In genomic region chr18:9808190-9808529, GRCh38 we compare ENCODE assay signal across 15 cellular contexts.
DNase-seq lines count a peak whose midpoint lies in the region; ATAC-seq and TF ChIP-seq lines count a peak whose summit lies in the region.
"Had no signal": no experiment of that assay in that cellular context is flagged by ENCODE, and none has a peak within 500 bp of the region (broad histone marks: within the 10 kb centered on the region; RNA-seq: fewer than 3 reads in every experiment).

No MANE protein-coding gene starts in this region.

- intact Hi-C loops in heart left ventricle (cut with DNase I) (loop anchor here in 6 of 10 donors (5.0 to 10.0 kb wide), 6 partner anchors 49 to 147 kb away; partner anchors contain the start of gene VAPA (in 1 of the 6)), Right ventricle myocardium inferior (cut with DNase I) (loop anchor here (5.0 kb wide), 1 partner anchor 144 kb away; no protein-coding TSS in a partner anchor), vagina (cut with DNase I) (no loop called here), head of caudate nucleus (cut with DNase I) (no loop called here)

- no peak overlapping the region for H2AFZ ChIP-seq in fibroblast of lung (ENCODE audit: low read length)

- H3K4me2 ChIP-seq in fibroblast of lung (ENCODE audit: extremely low read depth, insufficient read depth, low read length): peak overlapping the region; percentile 44

- H3K36me3 ChIP-seq in heart left ventricle (peaks cover 0 to 4% (median 0%) of the 10 kb centered on the region in 9 donors), fibroblast of lung (ENCODE audit: control insufficient read depth, insufficient read depth, low read length) (no peaks in the 10 kb centered on the region), vagina (no peaks in the 10 kb centered on the region)
- H3K36me3 ChIP-seq: MG63 had no signal

- H3K4me3 ChIP-seq in heart left ventricle (no peak overlapping the region), fibroblast of lung (replicated peaks in 1 of 4; ENCODE audit: control extremely low read depth in 1 of 4, insufficient read depth in 1 of 4, low read depth in 3 of 4, low read length in 4 of 4) (no peak overlapping the region), vagina (no peak overlapping the region)
- H3K4me3 ChIP-seq: MG63 had no signal

- no peaks in the 10 kb centered on the region for H4K20me1 ChIP-seq in fibroblast of lung (ENCODE audit: control insufficient read depth, extremely low read depth, insufficient read depth, low read length)

- no peaks in the 10 kb centered on the region for H3K79me2 ChIP-seq in fibroblast of lung (ENCODE audit: control insufficient read depth, insufficient read depth, low read length)

- DNase-seq in heart left ventricle (no peak), Right ventricle myocardium inferior (ENCODE audit: missing footprints) (no peak), fibroblast of lung (ENCODE audit: low read depth in 2 of 2) (no peak), omental fat pad (ENCODE audit: low spot score) (no peak), vagina (ENCODE audit: extremely low spot score in 2 of 2) (no peak), T-helper 9 cell (no peak), head of caudate nucleus (no peak), GM13976 (ENCODE audit: low spot score) (no peak)
- DNase-seq: activated CD8-positive, alpha-beta memory T cell treated with anti-CD3 and anti-CD28 coated beads for 24 hours; activated naive CD4-positive, alpha-beta T cell treated with Interleukin-2 at 50 U/mL for 16 hours; CD8-positive, alpha-beta memory T cell; cerebellar nuclear complex; GOT3; MG63; stimulated activated naive CD4-positive, alpha-beta T cell treated with Interleukin-2 at 50 U/mL for 16 hours had no signal

- H3K27me3 ChIP-seq in heart left ventricle (no peaks in the 10 kb centered on the region), fibroblast of lung (ENCODE audit: control insufficient read depth, insufficient read depth, low read length) (no peaks in the 10 kb centered on the region), vagina (no peaks in the 10 kb centered on the region)
- H3K27me3 ChIP-seq: MG63 had no signal

- H3K9ac ChIP-seq in fibroblast of lung (ENCODE audit: insufficient read depth, low read length): no peak overlapping the region

- H3K9me3 ChIP-seq in heart left ventricle: peaks cover 0 to 5% (median 0%) of the 10 kb centered on the region in 12 donors
- H3K9me3 ChIP-seq in fibroblast of lung (ENCODE audit: control insufficient read depth, insufficient read depth, low read depth, low read length): no peaks in the 10 kb centered on the region
- no peaks in the 10 kb centered on the region for H3K9me3 ChIP-seq in vagina
- H3K9me3 ChIP-seq: MG63 had no signal

- TF ChIP-seq CTCF in heart left ventricle (IDR thresholded peaks at IDR 0.05): no peak
- no peak for TF ChIP-seq CTCF in fibroblast of lung (conservative IDR thresholded peaks at IDR 0.05 in 1 of 2, IDR thresholded peaks at IDR 0.05 in 1 of 2; ENCODE audit: low read depth in 1 of 2, low read length in 2 of 2)
- no peak for TF ChIP-seq CTCF in omental fat pad (IDR thresholded peaks at IDR 0.05)
- no peak for TF ChIP-seq CTCF in vagina (IDR thresholded peaks at IDR 0.05)
- TF ChIP-seq CTCF in GM13976 (IDR thresholded peaks at IDR 0.05; ENCODE audit: borderline replicate concordance, control extremely low read depth, extremely low read depth, insufficient read depth, missing control alignments): no peak

- no peak for ATAC-seq in heart left ventricle
- no peak for ATAC-seq in Right ventricle myocardium inferior
- ATAC-seq in omental fat pad (ENCODE audit: low FRiP score): peak; percentile 43

- TF ChIP-seq POLR2A in heart left ventricle (IDR thresholded peaks at IDR 0.05) (no peak), vagina (IDR thresholded peaks at IDR 0.05) (no peak)

- in situ Hi-C loops in GM13976 (cut with MboI; ENCODE audit: low sequenced_read_pairs, unreplicated experiment): no loop called here

- H3K27ac ChIP-seq in heart left ventricle (peak overlapping the region; percentile 7 to 76 (median 62)), fibroblast of lung (ENCODE audit: insufficient read depth, low read length) (no peak overlapping the region), vagina (peak overlapping the region; percentile 71)

- H3K4me1 ChIP-seq in heart left ventricle (peaks cover 0 to 62% (median 37%) of the 10 kb centered on the region in 12 donors), fibroblast of lung (ENCODE audit: control insufficient read depth, extremely low read depth, insufficient read depth, low read length) (peaks cover 15% of the 10 kb centered on the region), vagina (peaks cover 57% of the 10 kb centered on the region)

- 47 to 68% (median 67%) methylated on average over 5 of the region's 5 CpGs for WGBS in heart left ventricle, 4 donors

Comparison
In these comparisons a context has a peak if more than half of its experiments do, and no peak if none do; other contexts are left out.
1. intact Hi-C loops: an anchor here in heart left ventricle (5.0 to 10.0 kb wide) and Right ventricle myocardium inferior (5.0 kb wide); none called in vagina and head of caudate nucleus.